Comparison of ENCODE assay signal across 8 cellular contexts in genomic region chr3:27681249-27681748, GRCh38.
DNase-seq lines count a peak whose midpoint lies in the region; ATAC-seq and FAIRE-seq lines count a peak whose summit lies in the region.

No MANE protein-coding gene starts in this region.

- FAIRE-seq in TTC549 (lab: Jason Lieb, UNC): peak; percentile 73

- H3K27ac ChIP-seq in epithelial cell of prostate: peak overlapping the region; percentile 71
- no peak overlapping the region for H3K27ac ChIP-seq in muscle layer of colon (ENCODE audit: low read depth, low read length)

- no peaks in the 10 kb centered on the region for H3K9me3 ChIP-seq in muscle layer of colon (ENCODE audit: low read length)

- no peaks in the 10 kb centered on the region for H3K36me3 ChIP-seq in muscle layer of colon (ENCODE audit: insufficient read depth, low read length)

- no peaks in the 10 kb centered on the region for H3K27me3 ChIP-seq in muscle layer of colon (ENCODE audit: control insufficient read depth in 1 of 2, insufficient read depth in 2 of 2, low read length in 2 of 2)

- ATAC-seq in GM18511 (IDR thresholded peaks at IDR 0.05; ENCODE audit: unreplicated experiment): peak; percentile 75
- peak; percentile 78 for ATAC-seq in HG02973 (IDR thresholded peaks at IDR 0.05; ENCODE audit: unreplicated experiment)

- peaks cover 10% of the 10 kb centered on the region for H3K4me1 ChIP-seq in muscle layer of colon (ENCODE audit: insufficient read depth, low read length)

- peak; percentile 80 for DNase-seq in CD1c-positive myeloid dendritic cell (ENCODE audit: extremely low spot score)
- peak; percentile 28 to 62 for DNase-seq in NCI-H2081 (lab: John Stamatoyannopoulos, UW)
- peak; percentile 41 for DNase-seq in epithelial cell of prostate (ENCODE audit: low read depth, low spot score)
- DNase-seq in middle frontal gyrus (ENCODE audit: extremely low spot score, low spot score): no peak

- no peak overlapping the region for H3K9ac ChIP-seq in muscle layer of colon (ENCODE audit: low read length)

- H3K4me3 ChIP-seq in muscle layer of colon (ENCODE audit: low read depth in 1 of 2, low read length in 2 of 2): peak overlapping the region; percentile 14 to 39
